ENCODE assay signal across 1 cellular context in genomic region chr13:87131611-87132010, GRCh38.
TF ChIP-seq lines count a peak whose summit lies in the region.

No MANE protein-coding gene starts in this region.

TF ChIP-seq in IMR-90, 13 proteins besides CTCF, POLR2A, EP300 and RAD21 (continued from another document):
- TF ChIP-seq ELK1 (IDR thresholded peaks at IDR 0.05; ENCODE audit: borderline replicate concordance, low read depth, low read length) (no peak), MAFK (IDR thresholded peaks at IDR 0.05; ENCODE audit: low read depth, low read length) (no peak), MXI1 (IDR thresholded peaks at IDR 0.05; ENCODE audit: borderline replicate concordance, low read depth, low read length) (no peak), MAZ (IDR thresholded peaks at IDR 0.05; ENCODE audit: borderline replicate concordance, low read depth, low read length) (no peak)
